In the genomic region with DNA sequence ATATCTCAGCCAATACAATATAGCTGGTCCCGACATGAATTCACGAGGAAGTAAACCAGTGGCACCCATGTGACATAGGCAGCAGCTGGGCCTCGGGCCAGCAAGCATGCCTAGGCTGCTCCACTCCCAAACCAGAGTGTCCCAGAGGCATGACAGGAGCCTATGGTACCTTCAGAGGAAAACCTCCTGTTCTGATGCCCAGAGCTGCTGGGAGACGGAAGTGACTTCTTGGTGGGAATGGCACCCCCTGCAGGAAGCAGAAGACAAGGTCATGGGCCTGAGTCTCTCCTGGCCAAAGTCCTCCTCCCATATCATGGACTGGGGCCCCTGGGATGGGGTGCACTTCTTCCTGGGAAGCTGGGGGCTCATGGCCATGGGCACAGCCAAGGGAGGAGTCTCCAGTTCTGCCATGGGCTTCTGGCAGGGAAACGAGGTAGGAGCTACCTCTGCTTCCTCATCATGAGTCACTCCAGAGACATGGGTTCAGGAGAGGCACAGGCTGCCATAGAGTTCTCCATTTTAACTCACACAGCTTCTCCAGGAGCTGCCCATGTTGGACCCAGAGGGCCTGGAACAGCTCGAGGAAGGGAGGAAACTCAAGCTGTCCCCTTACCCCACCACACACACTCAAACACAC, we compare ENCODE assay signal across 9 cellular contexts. TPM values are rescaled to one million over a fixed set of nuclear protein-coding genes. Genes with fewer than 3 reads are reported as not detected.
A peak's percentile ranks its signal among the peaks of the same experiment; 100 is the strongest.
DNase-seq lines count a peak whose midpoint lies in the region; ATAC-seq and TF ChIP-seq lines count a peak whose summit lies in the region.
"Had no signal": no experiment of that assay in that cellular context is flagged by ENCODE, and none has a peak within 500 bp of the region (broad histone marks: within the 10 kb centered on the region; RNA-seq: fewer than 3 reads in every experiment).

No MANE protein-coding gene starts in this region.

- no peaks in the 10 kb centered on the region for H3K27me3 ChIP-seq in cardiac muscle cell
- no peaks in the 10 kb centered on the region for H3K27me3 ChIP-seq in tibial artery

- intact Hi-C loops in OCI-LY7 (cut with micrococcal nuclease; ENCODE audit: unreplicated experiment) (loop anchor here (1.0 kb wide), 1 partner anchor 22 kb away; no protein-coding TSS in a partner anchor), tibial artery (cut with DNase I; ENCODE audit: low total_unique reads) (no loop called here)

- H3K4me2 ChIP-seq in OCI-LY7 (ENCODE audit: low read length), result no peak overlapping the region

- no peak for ATAC-seq in GM18867 (IDR thresholded peaks at IDR 0.05; ENCODE audit: unreplicated experiment)
- no peak for ATAC-seq in GM19452 (IDR thresholded peaks at IDR 0.05; ENCODE audit: unreplicated experiment)

- POLR2A ChIA-PET in GM10248 (lab: Yijun Ruan, JAX) (no interaction called here), OCI-LY7 (lab: Charles Lee) (interaction anchor here (0.5 to 1.2 kb wide), 5 partner anchors 8 to 69 kb away, joined by 3 to 6 read pairs (median 3); a partner anchor contains a TSS)

- no peaks in the 10 kb centered on the region for H4K20me1 ChIP-seq in OCI-LY7 (ENCODE audit: insufficient read depth, low read length)

- H3K4me3 ChIP-seq in OCI-LY7 (ENCODE audit: low read depth, low read length, poor library complexity, severe bottlenecking) (no peak overlapping the region), cardiac muscle cell (no peak overlapping the region), tibial artery (no peak overlapping the region)

- no peaks in the 10 kb centered on the region for H3K9me3 ChIP-seq in OCI-LY7 (ENCODE audit: low read length)
- no peaks in the 10 kb centered on the region for H3K9me3 ChIP-seq in cardiac muscle cell (ENCODE audit: low read depth)
- H3K9me3 ChIP-seq in tibial artery, result no peaks in the 10 kb centered on the region

- peak overlapping the region; percentile 77 for H2AFZ ChIP-seq in OCI-LY7 (ENCODE audit: low read length)

- H3K9me2 ChIP-seq in OCI-LY7 (ENCODE audit: insufficient read depth, low read length), result no peaks in the 10 kb centered on the region

- DNase-seq in 8988T (peak; percentile 63), GM10248 (ENCODE audit: extremely low spot score) (peak; percentile 65), OCI-LY7 (ENCODE audit: low spot score) (peak; percentile 74), cardiac muscle cell (ENCODE audit: low read depth in 1 of 2, low spot score in 1 of 2) (peak; percentile 25 to 57), activated gamma-delta T cell treated with Interleukin-2 at 50 U/mL for 16 hours (no peak), tibial artery (no peak)
- DNase-seq: NCI-H446 had no signal

- no TSS peak for BruUV-seq in OCI-LY7 (replicated peaks; lab: Mats Ljungman, UMichigan)

- TF ChIP-seq CTCF in GM10248 (IDR thresholded peaks at IDR 0.05; ENCODE audit: control extremely low read depth, extremely low read depth, low read depth, missing control alignments) (peak; percentile 24), OCI-LY7 (conservative IDR thresholded peaks at IDR 0.05; ENCODE audit: low read length) (peak; percentile 79), cardiac muscle cell (IDR thresholded peaks at IDR 0.05; ENCODE audit: low read depth, low read length) (peak; percentile 16), tibial artery (IDR thresholded peaks at IDR 0.05) (no peak)

- no peak overlapping the region for H3K27ac ChIP-seq in OCI-LY7 (ENCODE audit: low read depth, low read length, poor library complexity, severe bottlenecking)
- no peak overlapping the region for H3K27ac ChIP-seq in cardiac muscle cell
- H3K27ac ChIP-seq in tibial artery, result no peak overlapping the region

- no peaks in the 10 kb centered on the region for H3K79me2 ChIP-seq in OCI-LY7 (ENCODE audit: insufficient read depth, low read depth, low read length)

- H3K4me1 ChIP-seq in OCI-LY7 (ENCODE audit: insufficient read depth, low read length, poor library complexity, severe bottlenecking), result no peaks in the 10 kb centered on the region
- H3K4me1 ChIP-seq in cardiac muscle cell (ENCODE audit: low read depth), result peaks cover 9% of the 10 kb centered on the region
- H3K4me1 ChIP-seq in tibial artery, result no peaks in the 10 kb centered on the region

- CTCF ChIA-PET in GM10248 (lab: Yijun Ruan, JAX), result interaction anchor here (0.9 to 6.2 kb wide), 15 partner anchors 9 to 87 kb away, joined by 3 to 28 read pairs (median 4); a partner anchor contains a TSS
- CTCF ChIA-PET in OCI-LY7 (lab: Charles Lee; ENCODE audit: unreplicated experiment), result interaction anchor here (0.9 to 1.5 kb wide), 5 partner anchors 13 to 31 kb away, joined by 3 to 5 read pairs (median 3); a partner anchor contains a TSS

- H3K36me3 ChIP-seq in OCI-LY7 (ENCODE audit: insufficient read depth, low read length) (no peaks in the 10 kb centered on the region; the same call in 1 of the 2 replicates), cardiac muscle cell (no peaks in the 10 kb centered on the region), tibial artery (peaks cover 0 to 35% (median 22%) of the 10 kb centered on the region in 3 donors)

RNA-seq across cellular contexts. Expression of a gene that starts 13.4 kb away (rescaled TPM):
- total RNA-seq in OCI-LY7 (2014; rRNA removed; shearing (Covaris generic)), result 34.6 and 38.7 TPM in 2 replicates
- 47.8 and 47.9 TPM in 2 replicates for total RNA-seq in OCI-LY7 (2022)
- 13.8 and 15.9 TPM in 2 replicates for total RNA-seq in cardiac muscle cell
- 8.2 and 11.8 TPM in 2 replicates for polyA plus RNA-seq in cardiac muscle cell

RNA-seq across cellular contexts. Expression of a gene that starts 22.7 kb away (rescaled TPM):
- 91.9 and 112 TPM in 2 replicates for total RNA-seq in OCI-LY7 (2014; rRNA removed; shearing (Covaris generic))
- total RNA-seq in OCI-LY7 (2022) (175 and 198 TPM in 2 replicates), cardiac muscle cell (63.9 and 68.0 TPM in 2 replicates)
- 222 and 227 TPM in 2 replicates for polyA plus RNA-seq in cardiac muscle cell

RNA-seq across cellular contexts. Expression of a gene that starts 30.7 kb away (rescaled TPM):
- total RNA-seq in OCI-LY7 (2014; rRNA removed; shearing (Covaris generic)), result 45.0 and 54.2 TPM in 2 replicates
- total RNA-seq in OCI-LY7 (2022) (60.4 and 62.9 TPM in 2 replicates), cardiac muscle cell (20.2 and 31.5 TPM in 2 replicates)
- polyA plus RNA-seq in cardiac muscle cell, result 14.6 and 16.8 TPM in 2 replicates

RNA-seq across cellular contexts. Expression of a gene that starts 49.0 kb away (rescaled TPM):
- 32.7 and 41.9 TPM in 2 replicates for total RNA-seq in OCI-LY7 (2014; rRNA removed; shearing (Covaris generic))
- total RNA-seq in OCI-LY7 (2022) (21.6 and 25.9 TPM in 2 replicates), cardiac muscle cell (1.3 and 4.6 TPM in 2 replicates)
- 2.2 and 2.9 TPM in 2 replicates for polyA plus RNA-seq in cardiac muscle cell

RNA-seq across cellular contexts. Expression of a gene that starts 51.6 kb away (rescaled TPM):
- total RNA-seq in OCI-LY7 (2014; rRNA removed; shearing (Covaris generic)), result 12.3 and 22.6 TPM in 2 replicates
- total RNA-seq in OCI-LY7 (2022), result 30.2 and 34.6 TPM in 2 replicates
- total RNA-seq in cardiac muscle cell, result 27.7 and 43.0 TPM in 2 replicates
- polyA plus RNA-seq in cardiac muscle cell, result 15.5 and 21.3 TPM in 2 replicates

Comparison
In these comparisons a context has a peak if more than half of its experiments do, and no peak if none do; other contexts are left out.
1. DNase-seq: peak in 8988T (single experiment), GM10248 (single experiment), OCI-LY7 (single experiment) and cardiac muscle cell (2 of 2); none in activated gamma-delta T cell treated with Interleukin-2 at 50 U/mL for 16 hours (single experiment) and tibial artery (0 of 2).
2. CTCF ChIP-seq: peak in GM10248 (single experiment), OCI-LY7 (single experiment) and cardiac muscle cell (single experiment); none in tibial artery (0 of 2).